2 cellular contexts compared by ENCODE assay signal in genomic region chr7:128810473-128810872, GRCh38.
TF ChIP-seq lines count a peak whose summit lies in the region.

No MANE protein-coding gene starts in this region.

TF ChIP-seq in SK-N-SH, 30 proteins besides CTCF, POLR2A, EP300 and RAD21:
- TF ChIP-seq IRF3 (IDR thresholded peaks at IDR 0.05; ENCODE audit: low read depth, low read length) (no peak), FOSL2 (IDR thresholded peaks at IDR 0.05; ENCODE audit: borderline replicate concordance, low read depth) (peak; percentile 7; the same call in 1 of the 2 replicates), TEAD4 (IDR thresholded peaks at IDR 0.05; ENCODE audit: borderline replicate concordance, insufficient read depth) (no peak), GATA2 (CRISPR knock-in tag; IDR thresholded peaks at IDR 0.05) (no peak), SMC3 (IDR thresholded peaks at IDR 0.05; ENCODE audit: low read depth, low read length) (no peak)

TF ChIP-seq in SK-N-SH treated with all-trans-retinoic acid at 6 μM for 48 hours, 23 proteins besides CTCF, POLR2A, EP300 and RAD21 (continued from another document):
- no peak for TF ChIP-seq OSR1 (CRISPR knock-in tag; IDR thresholded peaks at IDR 0.05)
- no peak for TF ChIP-seq ZFP3 (CRISPR knock-in tag; IDR thresholded peaks at IDR 0.05)
- TF ChIP-seq CREB5 (CRISPR knock-in tag; IDR thresholded peaks at IDR 0.05; ENCODE audit: low read depth): no peak
- no peak for TF ChIP-seq TOX (CRISPR knock-in tag; IDR thresholded peaks at IDR 0.05; ENCODE audit: borderline replicate concordance)
- TF ChIP-seq TCF4 (CRISPR knock-in tag; IDR thresholded peaks at IDR 0.05; ENCODE audit: borderline replicate concordance): no peak
- no peak for TF ChIP-seq BACH2 (CRISPR knock-in tag; IDR thresholded peaks at IDR 0.05; ENCODE audit: borderline replicate concordance)
